Comparison of ENCODE assay signal across 29 cellular contexts in genomic region chrX:53598169-53598568, GRCh38.
"Had no signal": no experiment of that assay in that cellular context is flagged by ENCODE, and none has a peak within 500 bp of the region (broad histone marks: within the 10 kb centered on the region; RNA-seq: fewer than 3 reads in every experiment).

No MANE protein-coding gene starts in this region.

- FAIRE-seq: endometrium, frontal cortex, keratinocyte had no signal

- H3K4me1 Mint-ChIP-seq: brain; mesothelial cell of epicardium; naive B cell; stimulated activated effector memory CD8-positive, alpha-beta T cell treated with anti-CD3 and anti-CD28 coated beads, Interleukin-12 subunit alpha, Interleukin-12 subunit beta, amount 100 ng/mL, for 72 hours had no signal

- H3K27me3 Mint-ChIP-seq: activated CD4-positive, alpha-beta memory T cell treated with anti-CD3 and anti-CD28 coated beads for 36 hours; brain; naive B cell had no signal

- H3K9me3 ChIP-seq: ascending aorta, colonic mucosa, ovary, prostate gland, SK-N-SH, tibial nerve had no signal

- DNase-seq: activated CD4-positive, alpha-beta memory T cell treated with anti-CD3 and anti-CD28 coated beads for 36 hours; activated CD4-positive, alpha-beta T cell treated with anti-CD3 and anti-CD28 coated beads for 4 hours; activated naive CD4-positive, alpha-beta T cell; activated T-cell treated with anti-CD3 and anti-CD28 coated beads, Interleukin-2, amount 50 U/mL, for 72 hours; cerebellar nuclear complex; colonic mucosa; effector CD8-positive, alpha-beta T cell; glutamatergic neuron; left colon; mammary epithelial cell; naive B cell; ovary; retina; SK-N-SH; stimulated activated CD4-positive, alpha-beta T cell treated with anti-CD3 and anti-CD28 coated beads, Interleukin-12 subunit alpha, Interleukin-12 subunit beta, amount 100 ng/mL, for 4 hours; stimulated activated CD4-positive, alpha-beta T cell treated with anti-CD3 and anti-CD28 coated beads, Interleukin-4, amount 100 ng/mL, for 1 hour had no signal

- H3K27ac Mint-ChIP-seq: activated CD4-positive, alpha-beta memory T cell treated with anti-CD3 and anti-CD28 coated beads for 36 hours; brain; mesothelial cell of epicardium had no signal

- ATAC-seq: activated naive CD4-positive, alpha-beta T cell treated with anti-CD3 and anti-CD28 coated beads, Interleukin-2, amount 50 U/mL, for 72 hours; left colon; sciatic nerve; stimulated activated effector memory CD8-positive, alpha-beta T cell treated with anti-CD3 and anti-CD28 coated beads, Interleukin-12 subunit alpha, Interleukin-12 subunit beta, amount 100 ng/mL, for 72 hours had no signal

- H3K9me3 Mint-ChIP-seq: activated CD4-positive, alpha-beta memory T cell treated with anti-CD3 and anti-CD28 coated beads for 36 hours; activated naive CD4-positive, alpha-beta T cell treated with anti-CD3 and anti-CD28 coated beads, Interleukin-2, amount 50 U/mL, for 72 hours; activated T-cell treated with anti-CD3 and anti-CD28 coated beads, Interleukin-2, amount 50 U/mL, for 72 hours; brain; naive B cell; stimulated activated effector memory CD8-positive, alpha-beta T cell treated with anti-CD3 and anti-CD28 coated beads, Interleukin-12 subunit alpha, Interleukin-12 subunit beta, amount 100 ng/mL, for 72 hours had no signal

- H3K4me1 ChIP-seq: ascending aorta, colonic mucosa, prostate gland, tibial nerve had no signal

- H3K9ac ChIP-seq: SK-N-SH had no signal

- H3K27ac ChIP-seq: ascending aorta, cardiac muscle cell, colonic mucosa, ovary, prostate gland, skin epidermis, tibial nerve had no signal

- H3K4me3 ChIP-seq: ascending aorta, cardiac muscle cell, colonic mucosa, ovary, prostate gland, skin epidermis, tibial nerve had no signal

- H3K4me3 Mint-ChIP-seq: activated CD4-positive, alpha-beta memory T cell treated with anti-CD3 and anti-CD28 coated beads for 36 hours; activated T-cell treated with anti-CD3 and anti-CD28 coated beads, Interleukin-2, amount 50 U/mL, for 72 hours; brain; mesothelial cell of epicardium; naive B cell; stimulated activated effector memory CD8-positive, alpha-beta T cell treated with anti-CD3 and anti-CD28 coated beads, Interleukin-12 subunit alpha, Interleukin-12 subunit beta, amount 100 ng/mL, for 72 hours had no signal

- H3K27me3 ChIP-seq: ascending aorta, cardiac muscle cell, colonic mucosa, ovary had no signal

- H3K4me2 ChIP-seq: SK-N-SH had no signal

- H3K36me3 Mint-ChIP-seq: activated naive CD4-positive, alpha-beta T cell treated with anti-CD3 and anti-CD28 coated beads, Interleukin-2, amount 50 U/mL, for 72 hours had no signal

- H3K36me3 ChIP-seq: colonic mucosa, ovary, prostate gland had no signal
